11 cellular contexts compared by ENCODE assay signal in genomic region chr22:24969588-24970301, GRCh38. TPM values are rescaled to one million over a fixed set of nuclear protein-coding genes. Genes with fewer than 3 reads are reported as not detected.
A peak's percentile ranks its signal among the peaks of the same experiment; 100 is the strongest.
DNase-seq lines count a peak whose midpoint lies in the region; ATAC-seq and TF ChIP-seq lines count a peak whose summit lies in the region.
"Had no signal": no experiment of that assay in that cellular context is flagged by ENCODE, and none has a peak within 500 bp of the region (broad histone marks: within the 10 kb centered on the region; RNA-seq: fewer than 3 reads in every experiment).

No MANE protein-coding gene starts in this region.

- H3K36me3 ChIP-seq in hepatocyte (replicated peaks; ENCODE audit: insufficient read depth, low read depth), result no peaks in the 10 kb centered on the region
- H3K36me3 ChIP-seq in skeletal muscle satellite cell (ENCODE audit: insufficient read depth, low read length), result no peaks in the 10 kb centered on the region
- H3K36me3 ChIP-seq in testis (ENCODE audit: low read depth, missing control alignments), result no peaks in the 10 kb centered on the region
- H3K36me3 ChIP-seq: pancreas had no signal

- peak overlapping the region; percentile 57 for H3K27ac ChIP-seq in hepatocyte
- H3K27ac ChIP-seq in testis, result peak overlapping the region in 1 of 2 donors; percentile 56

- ATAC-seq in HG02571 (IDR thresholded peaks at IDR 0.05; ENCODE audit: unreplicated experiment), result no peak
- ATAC-seq: stimulated activated naive B cell treated with anti-CD40 and anti-IgM and Interleukin-4, amounts not matched to agents 10 μg/mL and 1 μg/mL and 100 μg/mL, for 72 hours had no signal

- no peak overlapping the region for H3K4me3 ChIP-seq in astrocyte of the cerebellum (ENCODE audit: low read depth, low read length)
- H3K4me3 ChIP-seq in hepatocyte, result no peak overlapping the region
- H3K4me3 ChIP-seq in skeletal muscle satellite cell (ENCODE audit: low read length), result no peak overlapping the region
- H3K4me3 ChIP-seq in testis, result no peak overlapping the region
- H3K4me3 ChIP-seq: pancreas had no signal

- in situ Hi-C loops in astrocyte of the cerebellum (cut with HindIII; ENCODE audit: low sequenced_read_pairs), result no loop called here

- no peak overlapping the region for H2AFZ ChIP-seq in hepatocyte

- no peaks in the 10 kb centered on the region for H4K20me1 ChIP-seq in hepatocyte (ENCODE audit: insufficient read depth, poor library complexity, severe bottlenecking)

- DNase-seq in H4 (ENCODE audit: low spot score) (peak; percentile 39), astrocyte of the cerebellum (ENCODE audit: low read depth) (peak; percentile 37), hepatocyte (ENCODE audit: low spot score) (no peak), NCI-H2107 treated with DMSO at 0.1 percent for 48 hours (lab: John Stamatoyannopoulos, UW; ENCODE audit: unreplicated experiment) (no peak), testis (no peak), DMS53 (lab: John Stamatoyannopoulos, UW) (no peak)
- DNase-seq: DND-41; pancreas; stimulated activated naive B cell treated with anti-CD40 and anti-IgM and Interleukin-4, amounts not matched to agents 10 μg/mL and 1 μg/mL and 100 μg/mL, for 72 hours had no signal

- H3K9me3 ChIP-seq in hepatocyte (ENCODE audit: low read depth), result no peaks in the 10 kb centered on the region
- no peaks in the 10 kb centered on the region for H3K9me3 ChIP-seq in skeletal muscle satellite cell (replicated peaks; ENCODE audit: low read length)
- no peaks in the 10 kb centered on the region for H3K9me3 ChIP-seq in testis
- H3K9me3 ChIP-seq: pancreas had no signal

- peaks cover 72% of the 10 kb centered on the region for H3K79me2 ChIP-seq in hepatocyte

- H3K4me1 ChIP-seq in hepatocyte (ENCODE audit: insufficient read depth), result peaks cover 19% of the 10 kb centered on the region
- H3K4me1 ChIP-seq in skeletal muscle satellite cell (ENCODE audit: control insufficient read depth, insufficient read depth, low read length), result peaks cover 17% of the 10 kb centered on the region
- peaks cover 16% of the 10 kb centered on the region for H3K4me1 ChIP-seq in testis

- no peak for TF ChIP-seq POLR2A in testis (IDR thresholded peaks at IDR 0.05)

- TF ChIP-seq CTCF in astrocyte of the cerebellum (IDR thresholded peaks at IDR 0.05; ENCODE audit: low read depth, low read length, missing control alignments), result no peak
- TF ChIP-seq CTCF in hepatocyte (IDR thresholded peaks at IDR 0.05; ENCODE audit: poor library complexity), result no peak
- TF ChIP-seq CTCF in testis (IDR thresholded peaks at IDR 0.05), result no peak

- peak overlapping the region; percentile 18 for H3K4me2 ChIP-seq in hepatocyte
- H3K4me2 ChIP-seq in skeletal muscle satellite cell (ENCODE audit: low read length), result peak overlapping the region; percentile 54

- H3K27me3 ChIP-seq in hepatocyte (no peaks in the 10 kb centered on the region), skeletal muscle satellite cell (ENCODE audit: control insufficient read depth, insufficient read depth, low read length) (no peaks in the 10 kb centered on the region), testis (no peaks in the 10 kb centered on the region)
- H3K27me3 ChIP-seq: pancreas had no signal

- WGBS in hepatocyte (ENCODE audit: low lambda C conversion rate, missing lambda C conversion rate), result 41% methylated on average over 12 of the region's 12 CpGs
- WGBS in testis, 2 donors, result 47 to 54% methylated on average over 12 of the region's 12 CpGs

- H3K9ac ChIP-seq in skeletal muscle satellite cell (ENCODE audit: low read depth, low read length), result peak overlapping the region; percentile 9

- intact Hi-C loops in testis (cut with DNase I; ENCODE audit: low total_unique reads), result no loop called here

- no peaks in the 10 kb centered on the region for H3K9me2 ChIP-seq in hepatocyte (replicated peaks; ENCODE audit: insufficient read depth)

RNA-seq across cellular contexts. Expression of gene KIAA1671, which starts 17.2 kb away (rescaled TPM):
- 1.7 and 3.2 TPM in 2 replicates for total RNA-seq in H4 (2014; rRNA removed; shearing (Covaris generic))
- total RNA-seq in hepatocyte (24.1 and 26.5 TPM in 2 replicates), testis (10 to 100 TPM; 24.4 to 28.6 TPM)
- polyA plus RNA-seq in hepatocyte (7.0 and 8.1 TPM in 2 replicates), testis (ENCODE audit: insufficient read depth, low read depth, low replicate concordance) (16.8 TPM)
- 4.2 and 4.3 TPM in 2 replicates for total RNA-seq in skeletal muscle satellite cell (2012; rRNA removed)

RNA-seq across cellular contexts. Expression of gene LHFPL7, which starts 23.3 kb away (rescaled TPM):
- not detected in 2 replicates for total RNA-seq in H4 (2014; rRNA removed; shearing (Covaris generic))
- total RNA-seq in hepatocyte (not detected in 2 replicates), testis (not detected)
- polyA plus RNA-seq in hepatocyte (not detected in 2 replicates), testis (ENCODE audit: insufficient read depth, low read depth, low replicate concordance) (not detected)
- total RNA-seq in skeletal muscle satellite cell (2012; rRNA removed), result not detected in 2 replicates
- total RNA-seq: pancreas had no signal
- polyA plus RNA-seq: pancreas had no signal

Comparison
In these comparisons a context has a peak if more than half of its experiments do, and no peak if none do; other contexts are left out.
1. DNase-seq: peak in H4 (single experiment) and astrocyte of the cerebellum (single experiment); none in hepatocyte (single experiment), NCI-H2107 treated with DMSO at 0.1 percent for 48 hours (single experiment), testis (single experiment) and DMS53 (single experiment).